21 cellular contexts compared by ENCODE assay signal in the genomic region with DNA sequence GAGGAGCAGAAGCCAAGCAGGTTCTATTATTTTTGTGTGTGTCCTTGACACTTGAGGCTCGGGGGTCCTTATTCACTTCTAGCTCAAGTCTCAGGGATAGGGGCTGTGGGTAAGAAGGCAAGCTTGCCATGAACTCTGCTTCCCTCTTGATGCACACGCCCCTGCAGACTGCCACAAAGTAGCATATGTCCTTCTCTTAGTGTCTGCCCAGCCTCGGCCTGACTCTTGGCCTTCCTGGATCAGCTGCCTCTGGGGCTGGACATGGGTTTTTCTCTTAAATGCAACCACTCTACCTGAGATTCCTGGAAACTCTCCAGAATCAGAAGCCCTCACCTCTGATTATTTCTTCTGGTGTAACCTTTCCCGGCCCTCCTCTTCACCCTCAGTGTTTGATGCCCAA.
"Had no signal": no experiment of that assay in that cellular context is flagged by ENCODE, and none has a peak within 500 bp of the region (broad histone marks: within the 10 kb centered on the region; RNA-seq: fewer than 3 reads in every experiment).

No MANE protein-coding gene starts in this region.

- ATAC-seq: effector memory CD8-positive, alpha-beta T cell; mucosa of descending colon; natural killer cell treated with Interleukin-12 subunit alpha and Interleukin-12 subunit beta and Interleukin-15 and Interleukin-18, amount 100 ng/mL, for 72 hours; right cardiac atrium; stimulated activated memory B cell treated with anti-CD40 and anti-IgM and Interleukin-4, amounts not matched to agents 10 μg/mL and 1 μg/mL and 100 μg/mL, for 72 hours had no signal

- H3K36me3 ChIP-seq: suprapubic skin, transverse colon, vagina had no signal

- H3K27ac ChIP-seq: esophagus squamous epithelium, heart right ventricle, psoas muscle, skin epidermis, spleen, suprapubic skin, transverse colon, vagina had no signal

- H3K4me3 ChIP-seq: esophagus squamous epithelium, heart right ventricle, mucosa of descending colon, psoas muscle, skin epidermis, spleen, suprapubic skin, transverse colon, vagina had no signal

- H3K27me3 ChIP-seq: vagina had no signal

- H3K9me3 ChIP-seq: esophagus squamous epithelium, heart right ventricle, mucosa of descending colon, psoas muscle, spleen, suprapubic skin, transverse colon, vagina had no signal

- DNase-seq: cortex of kidney; effector memory CD8-positive, alpha-beta T cell; erythroblast; esophagus squamous epithelium; foreskin melanocyte; glutamatergic neuron; heart right ventricle; mesenchymal stem cell; mucosa of descending colon; naive B cell; posterior cingulate gyrus; psoas muscle; spleen; stimulated activated CD4-positive, alpha-beta T cell treated with anti-CD3 and anti-CD28 coated beads, Interleukin-4, amount 100 ng/mL, for 4 hours; transverse colon had no signal

- H3K4me1 ChIP-seq: psoas muscle, vagina had no signal
